13 cellular contexts compared by ENCODE assay signal in genomic region chr12:110744697-110745264, GRCh38. TPM values are rescaled to one million over a fixed set of nuclear protein-coding genes. Genes with fewer than 3 reads are reported as not detected.
DNase-seq lines count a peak whose midpoint lies in the region; ATAC-seq and TF ChIP-seq lines count a peak whose summit lies in the region.
"Had no signal": no experiment of that assay in that cellular context is flagged by ENCODE, and none has a peak within 500 bp of the region (broad histone marks: within the 10 kb centered on the region; RNA-seq: fewer than 3 reads in every experiment).

No MANE protein-coding gene starts in this region.

- no peaks in the 10 kb centered on the region for H3K9me3 ChIP-seq in hepatocyte (ENCODE audit: low read depth)
- H3K9me3 ChIP-seq: upper lobe of right lung had no signal

- H3K4me1 ChIP-seq in hepatocyte (ENCODE audit: insufficient read depth): peaks cover 11% of the 10 kb centered on the region

- H3K27ac ChIP-seq in hepatocyte: peak overlapping the region; percentile 31
- H3K27ac ChIP-seq in substantia nigra (ENCODE audit: low read depth, low read length, poor library complexity, severe bottlenecking): peak overlapping the region; percentile 86
- H3K27ac ChIP-seq: upper lobe of right lung had no signal

- H3K36me3 ChIP-seq in hepatocyte (replicated peaks; ENCODE audit: insufficient read depth, low read depth): no peaks in the 10 kb centered on the region
- H3K36me3 ChIP-seq: upper lobe of right lung had no signal

- H3K4me3 ChIP-seq in hepatocyte: no peak overlapping the region
- H3K4me3 ChIP-seq: upper lobe of right lung had no signal

- H3K9me2 ChIP-seq in hepatocyte (replicated peaks; ENCODE audit: insufficient read depth): no peaks in the 10 kb centered on the region

- ATAC-seq in GM18870 (IDR thresholded peaks at IDR 0.05; ENCODE audit: unreplicated experiment): no peak
- ATAC-seq: esophagus mucosa, upper lobe of right lung had no signal

- H4K20me1 ChIP-seq in hepatocyte (ENCODE audit: insufficient read depth, poor library complexity, severe bottlenecking): peaks cover 24% of the 10 kb centered on the region

- H3K27me3 Mint-ChIP-seq in activated CD4-positive, alpha-beta T cell treated with anti-CD3 and anti-CD28 coated beads, Interleukin-2, amount 10 ng/mL, durations not matched to agents 7 days and 5 days: peaks cover 2% of the 10 kb centered on the region
- H3K27me3 Mint-ChIP-seq: activated naive CD8-positive, alpha-beta T cell treated with anti-CD3 and anti-CD28 coated beads, Interleukin-2, amount 10 ng/mL, durations not matched to agents 7 days and 5 days had no signal

- H3K27ac Mint-ChIP-seq in activated CD4-positive, alpha-beta T cell treated with anti-CD3 and anti-CD28 coated beads, Interleukin-2, amount 10 ng/mL, durations not matched to agents 7 days and 5 days: no peak overlapping the region

- 88% methylated on average over 5 of the region's 5 CpGs for WGBS in hepatocyte (ENCODE audit: low lambda C conversion rate, missing lambda C conversion rate)

- no peak overlapping the region for H3K4me2 ChIP-seq in hepatocyte

- POLR2A ChIA-PET in activated CD4-positive, alpha-beta T cell treated with anti-CD3 and anti-CD28 coated beads, Interleukin-2, amount 10 ng/mL, durations not matched to agents 7 days and 5 days (lab: Charles Lee): no interaction called here

- CTCF ChIA-PET in activated CD4-positive, alpha-beta T cell treated with anti-CD3 and anti-CD28 coated beads, Interleukin-2, amount 10 ng/mL, durations not matched to agents 7 days and 5 days (lab: Charles Lee): no interaction called here

- H2AFZ ChIP-seq in hepatocyte: no peak overlapping the region

- peaks cover 26% of the 10 kb centered on the region for H3K4me1 Mint-ChIP-seq in activated CD4-positive, alpha-beta T cell treated with anti-CD3 and anti-CD28 coated beads, Interleukin-2, amount 10 ng/mL, durations not matched to agents 7 days and 5 days

- no peak overlapping the region for H3K4me3 Mint-ChIP-seq in activated CD4-positive, alpha-beta T cell treated with anti-CD3 and anti-CD28 coated beads, Interleukin-2, amount 10 ng/mL, durations not matched to agents 7 days and 5 days

- peaks cover 18% of the 10 kb centered on the region for H3K36me3 Mint-ChIP-seq in activated CD4-positive, alpha-beta T cell treated with anti-CD3 and anti-CD28 coated beads, Interleukin-2, amount 10 ng/mL, durations not matched to agents 7 days and 5 days (ENCODE audit: low read depth)

- no peaks in the 10 kb centered on the region for H3K9me3 Mint-ChIP-seq in activated CD4-positive, alpha-beta T cell treated with anti-CD3 and anti-CD28 coated beads, Interleukin-2, amount 10 ng/mL, durations not matched to agents 7 days and 5 days
- H3K9me3 Mint-ChIP-seq: activated naive CD8-positive, alpha-beta T cell treated with anti-CD3 and anti-CD28 coated beads, Interleukin-2, amount 10 ng/mL, durations not matched to agents 7 days and 5 days had no signal

- no peaks in the 10 kb centered on the region for H3K27me3 ChIP-seq in hepatocyte
- H3K27me3 ChIP-seq: upper lobe of right lung had no signal

- TF ChIP-seq CTCF in hepatocyte (IDR thresholded peaks at IDR 0.05; ENCODE audit: poor library complexity): no peak

- DNase-seq in DMS53 (lab: John Stamatoyannopoulos, UW): peak; percentile 25
- DNase-seq in DMS53 treated with DMSO at 0.1 percent for 48 hours (lab: John Stamatoyannopoulos, UW; ENCODE audit: unreplicated experiment): no peak
- peak; percentile 75 for DNase-seq in SW480 (ENCODE audit: low spot score)
- peak; percentile 30 for DNase-seq in hepatocyte (ENCODE audit: low spot score)
- peak in 1 of 49 donors; percentile 3 for DNase-seq in substantia nigra (lab: John Stamatoyannopoulos, UW)
- DNase-seq in CD1c-positive myeloid dendritic cell (ENCODE audit: extremely low spot score): no peak
- no peak for DNase-seq in activated CD4-positive, alpha-beta T cell treated with anti-CD3 and anti-CD28 coated beads, Interleukin-2, amount 10 ng/mL, durations not matched to agents 7 days and 5 days
- DNase-seq: activated naive CD8-positive, alpha-beta T cell treated with anti-CD3 and anti-CD28 coated beads, Interleukin-2, amount 10 ng/mL, durations not matched to agents 7 days and 5 days; mesenchymal stem cell; stimulated activated CD4-positive, alpha-beta T cell treated with anti-CD3 and anti-CD28 coated beads, Interleukin-2, amount 100 ng/mL, for 48 hours; upper lobe of right lung had no signal

- H3K79me2 ChIP-seq in hepatocyte: peaks cover 28% of the 10 kb centered on the region

RNA-seq across cellular contexts. Expression of gene PPP1CC, which starts 2.1 kb away (rescaled TPM):
- 134 and 150 TPM in 2 replicates for total RNA-seq in hepatocyte
- polyA plus RNA-seq in hepatocyte: 43.5 and 47.9 TPM in 2 replicates
- total RNA-seq in activated CD4-positive, alpha-beta T cell treated with anti-CD3 and anti-CD28 coated beads, Interleukin-2, amount 10 ng/mL, durations not matched to agents 7 days and 5 days: 100 to 1,000 TPM; 174 to 183 TPM

RNA-seq across cellular contexts. Expression of gene HVCN1, which starts 55.9 kb away (rescaled TPM):
- 1.8 and 5.8 TPM in 2 replicates for total RNA-seq in hepatocyte
- 5.6 and 8.9 TPM in 2 replicates for polyA plus RNA-seq in hepatocyte
- total RNA-seq in activated CD4-positive, alpha-beta T cell treated with anti-CD3 and anti-CD28 coated beads, Interleukin-2, amount 10 ng/mL, durations not matched to agents 7 days and 5 days: 10 to 100 TPM; 16.0 to 18.7 TPM

Comparison
In these comparisons a context has a peak if more than half of its experiments do, and no peak if none do; other contexts are left out.
1. DNase-seq: peak in DMS53 (single experiment), SW480 (single experiment) and hepatocyte (single experiment); none in DMS53 treated with DMSO at 0.1 percent for 48 hours (single experiment), CD1c-positive myeloid dendritic cell (single experiment) and activated CD4-positive, alpha-beta T cell treated with anti-CD3 and anti-CD28 coated beads, Interleukin-2, amount 10 ng/mL, durations not matched to agents 7 days and 5 days (single experiment).